ENCODE assay signal across 1 cellular context in genomic region chr19:40778045-40778864, GRCh38.
TF ChIP-seq lines count a peak whose summit lies in the region.

Gene RAB4B (plus strand): TSS chr19:40778247. CDS start chr19:40778376, 129 bp downstream.

TF ChIP-seq in HepG2, 621 proteins besides CTCF, POLR2A, EP300 and RAD21 (continued from another document and continues in another):
- no peak for TF ChIP-seq ZNF75D (CRISPR knock-in tag; IDR thresholded peaks at IDR 0.05; ENCODE audit: borderline replicate concordance)
- TF ChIP-seq ZNF282 (IDR thresholded peaks at IDR 0.05; ENCODE audit: partially characterized antibody), result no peak
- TF ChIP-seq, protein P1, sequence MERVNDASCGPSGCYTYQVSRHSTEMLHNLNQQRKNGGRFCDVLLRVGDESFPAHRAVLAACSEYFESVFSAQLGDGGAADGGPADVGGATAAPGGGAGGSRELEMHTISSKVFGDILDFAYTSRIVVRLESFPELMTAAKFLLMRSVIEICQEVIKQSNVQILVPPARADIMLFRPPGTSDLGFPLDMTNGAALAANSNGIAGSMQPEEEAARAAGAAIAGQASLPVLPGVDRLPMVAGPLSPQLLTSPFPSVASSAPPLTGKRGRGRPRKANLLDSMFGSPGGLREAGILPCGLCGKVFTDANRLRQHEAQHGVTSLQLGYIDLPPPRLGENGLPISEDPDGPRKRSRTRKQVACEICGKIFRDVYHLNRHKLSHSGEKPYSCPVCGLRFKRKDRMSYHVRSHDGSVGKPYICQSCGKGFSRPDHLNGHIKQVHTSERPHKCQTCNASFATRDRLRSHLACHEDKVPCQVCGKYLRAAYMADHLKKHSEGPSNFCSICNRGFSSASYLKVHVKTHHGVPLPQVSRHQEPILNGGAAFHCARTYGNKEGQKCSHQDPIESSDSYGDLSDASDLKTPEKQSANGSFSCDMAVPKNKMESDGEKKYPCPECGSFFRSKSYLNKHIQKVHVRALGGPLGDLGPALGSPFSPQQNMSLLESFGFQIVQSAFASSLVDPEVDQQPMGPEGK (CRISPR knock-in tag; IDR thresholded peaks at IDR 0.05), result peak; percentile 58
- TF ChIP-seq, protein P2, sequence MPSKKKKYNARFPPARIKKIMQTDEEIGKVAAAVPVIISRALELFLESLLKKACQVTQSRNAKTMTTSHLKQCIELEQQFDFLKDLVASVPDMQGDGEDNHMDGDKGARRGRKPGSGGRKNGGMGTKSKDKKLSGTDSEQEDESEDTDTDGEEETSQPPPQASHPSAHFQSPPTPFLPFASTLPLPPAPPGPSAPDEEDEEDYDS (CRISPR knock-in tag; IDR thresholded peaks at IDR 0.05), result peak; percentile 47
- TF ChIP-seq SNAI1 (CRISPR knock-in tag; IDR thresholded peaks at IDR 0.05; ENCODE audit: borderline replicate concordance), result no peak
- TF ChIP-seq MIXL1 (CRISPR knock-in tag; IDR thresholded peaks at IDR 0.05), result no peak
- no peak for TF ChIP-seq ATAD3A (CRISPR knock-in tag; IDR thresholded peaks at IDR 0.05)
- no peak for TF ChIP-seq KDM1A (CRISPR knock-in tag; IDR thresholded peaks at IDR 0.05)
- no peak for TF ChIP-seq MTA1 (CRISPR knock-in tag; IDR thresholded peaks at IDR 0.05; ENCODE audit: borderline replicate concordance)
- TF ChIP-seq PAX8 (CRISPR knock-in tag; IDR thresholded peaks at IDR 0.05; ENCODE audit: borderline replicate concordance), result no peak
- no peak for TF ChIP-seq NCOA2 (CRISPR knock-in tag; IDR thresholded peaks at IDR 0.05)
- TF ChIP-seq ZNF205 (CRISPR knock-in tag; IDR thresholded peaks at IDR 0.05), result no peak
- TF ChIP-seq, protein P3, sequence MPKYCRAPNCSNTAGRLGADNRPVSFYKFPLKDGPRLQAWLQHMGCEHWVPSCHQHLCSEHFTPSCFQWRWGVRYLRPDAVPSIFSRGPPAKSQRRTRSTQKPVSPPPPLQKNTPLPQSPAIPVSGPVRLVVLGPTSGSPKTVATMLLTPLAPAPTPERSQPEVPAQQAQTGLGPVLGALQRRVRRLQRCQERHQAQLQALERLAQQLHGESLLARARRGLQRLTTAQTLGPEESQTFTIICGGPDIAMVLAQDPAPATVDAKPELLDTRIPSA (CRISPR knock-in tag; IDR thresholded peaks at IDR 0.05; ENCODE audit: borderline replicate concordance), result no peak
- TF ChIP-seq SKI (IDR thresholded peaks at IDR 0.05; ENCODE audit: partially characterized antibody), result no peak
- 0 out of 2 replicates have a peak, but pooled peaks have one; percentile 64 for TF ChIP-seq SNAPC4 (CRISPR knock-in tag; IDR thresholded peaks at IDR 0.05)
- no peak for TF ChIP-seq NFIB (CRISPR knock-in tag; IDR thresholded peaks at IDR 0.05; ENCODE audit: borderline replicate concordance)
- TF ChIP-seq MAZ (IDR thresholded peaks at IDR 0.05; ENCODE audit: borderline replicate concordance, low read depth, low read length), result 0 out of 2 replicates have a peak, but pooled peaks have one; percentile 2
- peak; percentile 48 for TF ChIP-seq MAZ (CRISPR knock-in tag; IDR thresholded peaks at IDR 0.05; ENCODE audit: low read depth)
- TF ChIP-seq JUN (CRISPR knock-in tag; IDR thresholded peaks at IDR 0.05), result no peak
- TF ChIP-seq, protein P4, sequence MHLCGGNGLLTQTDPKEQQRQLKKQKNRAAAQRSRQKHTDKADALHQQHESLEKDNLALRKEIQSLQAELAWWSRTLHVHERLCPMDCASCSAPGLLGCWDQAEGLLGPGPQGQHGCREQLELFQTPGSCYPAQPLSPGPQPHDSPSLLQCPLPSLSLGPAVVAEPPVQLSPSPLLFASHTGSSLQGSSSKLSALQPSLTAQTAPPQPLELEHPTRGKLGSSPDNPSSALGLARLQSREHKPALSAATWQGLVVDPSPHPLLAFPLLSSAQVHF (CRISPR knock-in tag; IDR thresholded peaks at IDR 0.05), result no peak
- no peak for TF ChIP-seq KLF16 (CRISPR knock-in tag; IDR thresholded peaks at IDR 0.05)
- TF ChIP-seq GZF1 (CRISPR knock-in tag; IDR thresholded peaks at IDR 0.05), result no peak
- TF ChIP-seq CEBPB (IDR thresholded peaks at IDR 0.05; ENCODE audit: borderline replicate concordance, low read depth, low read length), result no peak
- TF ChIP-seq NAIF1 (CRISPR knock-in tag; IDR thresholded peaks at IDR 0.05; ENCODE audit: borderline replicate concordance), result no peak
- no peak for TF ChIP-seq ZNF841 (CRISPR knock-in tag; IDR thresholded peaks at IDR 0.05; ENCODE audit: borderline replicate concordance)
- TF ChIP-seq ZNF724P (CRISPR knock-in tag; IDR thresholded peaks at IDR 0.05; ENCODE audit: borderline replicate concordance), result no peak
- TF ChIP-seq ZBTB8A (CRISPR knock-in tag; IDR thresholded peaks at IDR 0.05; ENCODE audit: borderline replicate concordance, low read depth), result no peak
- TF ChIP-seq ZNF709 (CRISPR knock-in tag; IDR thresholded peaks at IDR 0.05), result peak; percentile 24; the same call in 1 of the 2 replicates
- TF ChIP-seq ZSCAN30 (CRISPR knock-in tag; IDR thresholded peaks at IDR 0.05), result no peak
- no peak for TF ChIP-seq HOXA9 (CRISPR knock-in tag; IDR thresholded peaks at IDR 0.05; ENCODE audit: borderline replicate concordance)
- no peak for TF ChIP-seq NFKB2 (CRISPR knock-in tag; IDR thresholded peaks at IDR 0.05; ENCODE audit: borderline replicate concordance)
- no peak for TF ChIP-seq ZMYM4 (CRISPR knock-in tag; IDR thresholded peaks at IDR 0.05)
- no peak for TF ChIP-seq PCBP1 (IDR thresholded peaks at IDR 0.05; ENCODE audit: borderline replicate concordance, low read depth, low read length)
- no peak for TF ChIP-seq SP140L (CRISPR knock-in tag; IDR thresholded peaks at IDR 0.05; ENCODE audit: borderline replicate concordance)
- no peak for TF ChIP-seq ZNF629 (CRISPR knock-in tag; conservative IDR thresholded peaks at IDR 0.05)
- TF ChIP-seq U2AF2 (IDR thresholded peaks at IDR 0.05; ENCODE audit: low read depth, low read length), result no peak
- TF ChIP-seq ZNF672 (CRISPR knock-in tag; IDR thresholded peaks at IDR 0.05), result no peak
- TF ChIP-seq, protein P5, sequence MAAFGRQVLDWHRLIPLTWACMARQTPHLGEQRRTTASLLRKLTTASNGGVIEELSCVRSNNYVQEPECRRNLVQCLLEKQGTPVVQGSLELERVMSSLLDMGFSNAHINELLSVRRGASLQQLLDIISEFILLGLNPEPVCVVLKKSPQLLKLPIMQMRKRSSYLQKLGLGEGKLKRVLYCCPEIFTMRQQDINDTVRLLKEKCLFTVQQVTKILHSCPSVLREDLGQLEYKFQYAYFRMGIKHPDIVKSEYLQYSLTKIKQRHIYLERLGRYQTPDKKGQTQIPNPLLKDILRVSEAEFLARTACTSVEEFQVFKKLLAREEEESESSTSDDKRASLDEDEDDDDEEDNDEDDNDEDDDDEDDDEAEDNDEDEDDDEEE (CRISPR knock-in tag; IDR thresholded peaks at IDR 0.05), result peak; percentile 39; the same call in 1 of the 2 replicates
- no peak for TF ChIP-seq ZNF609 (CRISPR knock-in tag; IDR thresholded peaks at IDR 0.05; ENCODE audit: borderline replicate concordance)
- no peak for TF ChIP-seq MZF1 (CRISPR knock-in tag; IDR thresholded peaks at IDR 0.05; ENCODE audit: borderline replicate concordance)
- no peak for TF ChIP-seq MIER2 (CRISPR knock-in tag; IDR thresholded peaks at IDR 0.05)
- TF ChIP-seq, protein P6, sequence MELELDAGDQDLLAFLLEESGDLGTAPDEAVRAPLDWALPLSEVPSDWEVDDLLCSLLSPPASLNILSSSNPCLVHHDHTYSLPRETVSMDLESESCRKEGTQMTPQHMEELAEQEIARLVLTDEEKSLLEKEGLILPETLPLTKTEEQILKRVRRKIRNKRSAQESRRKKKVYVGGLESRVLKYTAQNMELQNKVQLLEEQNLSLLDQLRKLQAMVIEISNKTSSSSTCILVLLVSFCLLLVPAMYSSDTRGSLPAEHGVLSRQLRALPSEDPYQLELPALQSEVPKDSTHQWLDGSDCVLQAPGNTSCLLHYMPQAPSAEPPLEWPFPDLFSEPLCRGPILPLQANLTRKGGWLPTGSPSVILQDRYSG (CRISPR knock-in tag; IDR thresholded peaks at IDR 0.05), result no peak
- no peak for TF ChIP-seq ISX (CRISPR knock-in tag; conservative IDR thresholded peaks at IDR 0.05)
- TF ChIP-seq ZBTB42 (CRISPR knock-in tag; IDR thresholded peaks at IDR 0.05), result no peak
- TF ChIP-seq SRSF1 (optimal IDR thresholded peaks at IDR 0.05; ENCODE audit: low read depth, low read length), result peak; percentile 68
- TF ChIP-seq ETV6 (CRISPR knock-in tag; conservative IDR thresholded peaks at IDR 0.05), result no peak
- TF ChIP-seq CENPX (CRISPR knock-in tag; IDR thresholded peaks at IDR 0.05), result no peak
- TF ChIP-seq, protein P7, sequence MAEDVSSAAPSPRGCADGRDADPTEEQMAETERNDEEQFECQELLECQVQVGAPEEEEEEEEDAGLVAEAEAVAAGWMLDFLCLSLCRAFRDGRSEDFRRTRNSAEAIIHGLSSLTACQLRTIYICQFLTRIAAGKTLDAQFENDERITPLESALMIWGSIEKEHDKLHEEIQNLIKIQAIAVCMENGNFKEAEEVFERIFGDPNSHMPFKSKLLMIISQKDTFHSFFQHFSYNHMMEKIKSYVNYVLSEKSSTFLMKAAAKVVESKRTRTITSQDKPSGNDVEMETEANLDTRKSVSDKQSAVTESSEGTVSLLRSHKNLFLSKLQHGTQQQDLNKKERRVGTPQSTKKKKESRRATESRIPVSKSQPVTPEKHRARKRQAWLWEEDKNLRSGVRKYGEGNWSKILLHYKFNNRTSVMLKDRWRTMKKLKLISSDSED (CRISPR knock-in tag; IDR thresholded peaks at IDR 0.05), result no peak
- 0 out of 2 replicates have a peak, but pooled peaks have one; percentile 27 for TF ChIP-seq TGIF2 (CRISPR knock-in tag; IDR thresholded peaks at IDR 0.05)
- TF ChIP-seq, protein P8, sequence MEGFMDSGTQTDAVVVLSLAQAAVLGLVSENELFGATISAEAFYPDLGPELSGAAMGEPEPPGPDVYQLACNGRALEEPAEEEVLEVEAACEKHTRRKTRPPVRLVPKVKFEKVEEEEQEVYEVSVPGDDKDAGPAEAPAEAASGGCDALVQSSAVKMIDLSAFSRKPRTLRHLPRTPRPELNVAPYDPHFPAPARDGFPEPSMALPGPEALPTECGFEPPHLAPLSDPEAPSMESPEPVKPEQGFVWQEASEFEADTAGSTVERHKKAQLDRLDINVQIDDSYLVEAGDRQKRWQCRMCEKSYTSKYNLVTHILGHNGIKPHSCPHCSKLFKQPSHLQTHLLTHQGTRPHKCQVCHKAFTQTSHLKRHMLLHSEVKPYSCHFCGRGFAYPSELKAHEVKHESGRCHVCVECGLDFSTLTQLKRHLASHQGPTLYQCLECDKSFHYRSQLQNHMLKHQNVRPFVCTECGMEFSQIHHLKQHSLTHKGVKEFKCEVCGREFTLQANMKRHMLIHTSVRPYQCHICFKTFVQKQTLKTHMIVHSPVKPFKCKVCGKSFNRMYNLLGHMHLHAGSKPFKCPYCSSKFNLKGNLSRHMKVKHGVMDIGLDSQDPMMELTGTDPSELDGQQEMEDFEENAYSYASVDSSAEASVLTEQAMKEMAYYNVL (CRISPR knock-in tag; IDR thresholded peaks at IDR 0.05; ENCODE audit: borderline replicate concordance), result no peak
